In the genomic region with DNA sequence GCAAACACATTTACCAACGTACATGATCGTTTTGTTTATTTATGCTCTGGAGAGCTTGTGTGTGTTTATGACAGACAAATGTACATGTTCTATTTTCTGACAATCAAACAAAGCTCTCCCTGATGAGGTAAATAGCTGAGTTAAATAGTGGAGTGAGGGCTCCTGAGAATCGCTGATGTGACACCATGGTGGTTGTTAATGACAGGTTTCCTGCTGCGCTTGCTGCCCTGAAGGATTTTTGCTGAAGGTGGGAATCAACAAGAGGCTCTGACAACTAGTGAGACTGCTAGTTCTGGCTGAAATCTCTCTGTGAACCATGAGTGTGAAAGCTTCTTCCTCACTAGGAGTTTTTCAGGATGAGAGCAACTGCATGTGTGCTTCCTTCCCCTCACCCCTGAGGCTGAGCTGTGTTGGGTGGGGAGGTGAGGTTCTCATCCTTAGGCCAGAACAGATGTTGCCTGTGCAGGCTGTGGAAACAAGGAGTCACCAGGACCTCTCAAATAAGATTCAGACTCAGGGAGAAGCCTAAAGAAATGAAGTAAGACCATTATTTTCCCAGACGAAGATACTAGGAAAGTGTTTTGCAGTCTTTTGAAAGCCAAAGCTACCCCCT, we compare ENCODE assay signal across 12 cellular contexts.
DNase-seq lines count a peak whose midpoint lies in the region; ATAC-seq and TF ChIP-seq lines count a peak whose summit lies in the region.
"Had no signal": no experiment of that assay in that cellular context is flagged by ENCODE, and none has a peak within 500 bp of the region (broad histone marks: within the 10 kb centered on the region; RNA-seq: fewer than 3 reads in every experiment).

No MANE protein-coding gene starts in this region.

- H3K9me3 ChIP-seq in liver (ENCODE audit: control insufficient read depth in 4 of 4, low read length in 3 of 4): no peaks in the 10 kb centered on the region
- no peaks in the 10 kb centered on the region for H3K9me3 ChIP-seq in osteoblast (ENCODE audit: low read depth, low read length)
- H3K9me3 ChIP-seq: esophagus muscularis mucosa, MG63 had no signal

- no peaks in the 10 kb centered on the region for H3K79me2 ChIP-seq in osteoblast (ENCODE audit: insufficient read depth, low read length)

- 59% methylated on average over 5 of the region's 5 CpGs for WGBS in liver

- TF ChIP-seq CTCF in liver (IDR thresholded peaks at IDR 0.05; ENCODE audit: low read depth, low read length, missing input control): no peak
- TF ChIP-seq CTCF in osteoblast (IDR thresholded peaks at IDR 0.05; ENCODE audit: extremely low read depth, low read depth, low read length): no peak

- H3K36me3 ChIP-seq in liver (ENCODE audit: control insufficient read depth in 4 of 4, insufficient read depth in 3 of 4, low read depth in 1 of 4, low read length in 3 of 4): no peaks in the 10 kb centered on the region
- H3K36me3 ChIP-seq in osteoblast (ENCODE audit: insufficient read depth, low read length): no peaks in the 10 kb centered on the region
- H3K36me3 ChIP-seq: esophagus muscularis mucosa, MG63 had no signal

- H3K27ac ChIP-seq in angular gyrus (ENCODE audit: low read depth, low read length) (peak overlapping the region; percentile 32), liver (ENCODE audit: low read depth in 1 of 2, low read length in 2 of 2) (no peak overlapping the region), osteoblast (ENCODE audit: low read depth, low read length) (no peak overlapping the region)
- H3K27ac ChIP-seq: esophagus muscularis mucosa had no signal

- no peaks in the 10 kb centered on the region for H3K27me3 ChIP-seq in liver (ENCODE audit: control insufficient read depth in 4 of 4, insufficient read depth in 4 of 4, low read length in 3 of 4)
- no peaks in the 10 kb centered on the region for H3K27me3 ChIP-seq in osteoblast (ENCODE audit: insufficient read depth, low read length)
- H3K27me3 ChIP-seq: esophagus muscularis mucosa, MG63 had no signal

- ATAC-seq in HG03571 (IDR thresholded peaks at IDR 0.05; ENCODE audit: unreplicated experiment) (no peak), HG03354 (IDR thresholded peaks at IDR 0.05; ENCODE audit: poor library complexity, severe bottlenecking, unreplicated experiment) (no peak), HG03378 (IDR thresholded peaks at IDR 0.05; ENCODE audit: unreplicated experiment) (no peak)

- H3K4me1 ChIP-seq in liver (ENCODE audit: control insufficient read depth in 4 of 4, insufficient read depth in 4 of 4, low read length in 3 of 4) (peaks cover 0 to 5% (median 0%) of the 10 kb centered on the region in 4 donors), osteoblast (ENCODE audit: insufficient read depth, low read length) (peaks cover 4% of the 10 kb centered on the region)

- no peak overlapping the region for H3K4me2 ChIP-seq in osteoblast (ENCODE audit: insufficient read depth, low read length)

- no peaks in the 10 kb centered on the region for H4K20me1 ChIP-seq in osteoblast (ENCODE audit: insufficient read depth, low read length)

- H2AFZ ChIP-seq in osteoblast (ENCODE audit: low read length): no peak overlapping the region

- H3K4me3 ChIP-seq in liver (ENCODE audit: low read depth in 1 of 3, low read length in 3 of 3): no peak overlapping the region
- no peak overlapping the region for H3K4me3 ChIP-seq in osteoblast (ENCODE audit: insufficient read depth, low read length)
- H3K4me3 ChIP-seq: esophagus muscularis mucosa, MG63 had no signal

- DNase-seq in NCI-H748 (lab: John Stamatoyannopoulos, UW; ENCODE audit: unreplicated experiment) (peak; percentile 66), NCI-H748 treated with DMSO at 0.1 percent for 48 hours (lab: John Stamatoyannopoulos, UW) (no peak), osteoblast (ENCODE audit: insufficient read length, low spot score, missing footprints) (no peak)
- DNase-seq: ACHN, islet precursor cell, MG63 had no signal

- no peak overlapping the region for H3K9ac ChIP-seq in liver (ENCODE audit: low read depth in 1 of 2, low read length in 2 of 2)

- no peak for TF ChIP-seq RAD21 in liver (IDR thresholded peaks at IDR 0.05)

TF ChIP-seq in liver, 16 proteins besides CTCF, POLR2A, EP300 and RAD21:
- TF ChIP-seq FOXA2 (IDR thresholded peaks at IDR 0.05) (no peak), ZBTB33 (IDR thresholded peaks at IDR 0.05) (no peak), TAF1 (conservative IDR thresholded peaks at IDR 0.05) (peak; percentile 2)
